In the genomic region with DNA sequence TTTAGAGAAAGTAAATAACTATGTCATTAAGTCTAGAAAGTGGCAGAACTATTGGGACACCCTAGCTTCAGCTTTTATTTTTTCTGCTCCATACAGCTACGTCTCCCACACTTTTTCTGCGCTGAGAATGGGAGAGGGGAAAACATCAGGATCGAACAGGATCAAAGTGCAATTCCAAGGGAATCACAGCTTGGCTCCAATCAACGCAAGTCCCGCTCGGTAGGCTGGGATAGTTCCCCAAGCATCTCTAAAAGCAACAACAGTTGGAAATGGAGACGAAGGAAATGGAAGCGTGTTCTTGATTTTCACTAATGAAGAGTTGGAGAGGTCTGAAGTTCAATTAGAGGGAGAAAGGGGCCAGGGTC, we compare ENCODE assay signal across 8 cellular contexts. TPM values are rescaled to one million over a fixed set of nuclear protein-coding genes. Genes with fewer than 3 reads are reported as not detected.
DNase-seq lines count a peak whose midpoint lies in the region; ATAC-seq and TF ChIP-seq lines count a peak whose summit lies in the region.

No MANE protein-coding gene starts in this region.

- DNase-seq in AG04450 (ENCODE audit: low read depth, low spot score) (no peak), colonic mucosa (no peak), NCI-H345 treated with DMSO at 0.1 percent for 48 hours (lab: John Stamatoyannopoulos, UW; ENCODE audit: unreplicated experiment) (no peak), COLO668 (lab: John Stamatoyannopoulos, UW; ENCODE audit: unreplicated experiment) (no peak)
- DNase-seq in activated effector memory CD4-positive, alpha-beta T cell treated with anti-CD3 and anti-CD28 coated beads, Interleukin-2, amount 50 U/mL, for 16 hours = no peak

- no peaks in the 10 kb centered on the region for H3K27me3 ChIP-seq in AG04450 (ENCODE audit: control insufficient read depth, insufficient read depth, low read length)
- H3K27me3 ChIP-seq in colonic mucosa = no peaks in the 10 kb centered on the region
- no peaks in the 10 kb centered on the region for H3K27me3 ChIP-seq in muscle layer of duodenum (ENCODE audit: low read depth, low read length)

- CTCF ChIA-PET in AG04450 (lab: Charles Lee) = interaction anchor here (0.6 to 1.9 kb wide), 6 partner anchors 13 to 193 kb away, joined by 3 to 6 read pairs (median 4); no protein-coding TSS in a partner anchor

- H3K4me3 ChIP-seq in AG04450 (ENCODE audit: low read depth, low read length) (peak overlapping the region; percentile 95), colonic mucosa (peak overlapping the region; percentile 95), muscle layer of duodenum (ENCODE audit: low read depth in 1 of 2, low read length in 2 of 2) (peak overlapping the region; percentile 76 to 83)

- POLR2A ChIA-PET in AG04450 (lab: Yijun Ruan, JAX) = interaction anchor here (0.6 to 1.5 kb wide), 10 partner anchors 18 to 693 kb away, joined by 3 to 6 read pairs (median 3); a partner anchor contains a TSS

- ATAC-seq in GM21390 (IDR thresholded peaks at IDR 0.05; ENCODE audit: unreplicated experiment) = no peak

- TF ChIP-seq CTCF in AG04450 (IDR thresholded peaks at IDR 0.05; ENCODE audit: low read depth, low read length) = no peak
- no peak for TF ChIP-seq CTCF in colonic mucosa (IDR thresholded peaks at IDR 0.05)

- intact Hi-C loops in colonic mucosa (cut with DNase I) = no loop called here

- H3K9ac ChIP-seq in colonic mucosa (ENCODE audit: low read depth in 2 of 2, low read length in 2 of 2) = peak overlapping the region; percentile 95 to 100

- peak overlapping the region; percentile 70 to 98 (median 98) for H3K27ac Mint-ChIP-seq in IgD-negative memory B cell

- H3K4me3 Mint-ChIP-seq in IgD-negative memory B cell = peak overlapping the region; percentile 95 to 100 (median 98)

- no peaks in the 10 kb centered on the region for H3K4me1 ChIP-seq in colonic mucosa
- H3K4me1 ChIP-seq in muscle layer of duodenum (ENCODE audit: control insufficient read depth in 1 of 2, insufficient read depth in 2 of 2, low read length in 2 of 2) = peaks cover 0 to 12% of the 10 kb centered on the region in 2 donors

- peaks cover 2% of the 10 kb centered on the region for H3K36me3 Mint-ChIP-seq in IgD-negative memory B cell

- H3K27me3 Mint-ChIP-seq in IgD-negative memory B cell = no peaks in the 10 kb centered on the region

- peaks cover 11 to 20% (median 19%) of the 10 kb centered on the region in 3 donors for H3K4me1 Mint-ChIP-seq in IgD-negative memory B cell

- no peaks in the 10 kb centered on the region for H3K9me3 Mint-ChIP-seq in IgD-negative memory B cell

- H3K9me3 ChIP-seq in AG04450 (ENCODE audit: control insufficient read depth, insufficient read depth, low read length) = no peaks in the 10 kb centered on the region
- H3K9me3 ChIP-seq in colonic mucosa = no peaks in the 10 kb centered on the region
- H3K9me3 ChIP-seq in muscle layer of duodenum (ENCODE audit: control insufficient read depth in 1 of 2, low read length in 2 of 2) = no peaks in the 10 kb centered on the region

- H3K27ac ChIP-seq in AG04450 (ENCODE audit: low read depth, low read length) = peak overlapping the region; percentile 87
- peak overlapping the region; percentile 91 for H3K27ac ChIP-seq in colonic mucosa
- H3K27ac ChIP-seq in muscle layer of duodenum (ENCODE audit: low read length) = peak overlapping the region; percentile 97

- no peaks in the 10 kb centered on the region for H3K36me3 ChIP-seq in colonic mucosa
- peaks cover 0 to 3% of the 10 kb centered on the region in 2 donors for H3K36me3 ChIP-seq in muscle layer of duodenum (ENCODE audit: control insufficient read depth in 1 of 2, insufficient read depth in 2 of 2, low read length in 2 of 2)

RNA-seq across cellular contexts. Expression of a gene that starts 0.5 kb away (rescaled TPM):
- polyA plus RNA-seq in AG04450 (2011; rRNA removed) (38.8 and 39.5 TPM in 2 replicates), IgD-negative memory B cell (28.3 TPM)
- 20.2 and 28.0 TPM in 2 replicates for polyA minus RNA-seq in AG04450 (2011; rRNA and poly(A)+ RNA removed)
- total RNA-seq in colonic mucosa = 100 to 1,000 TPM in 1 of 2 donors, 10 to 100 TPM in 1; 66.2 to 110 TPM

RNA-seq across cellular contexts. Expression of a gene that starts 24.1 kb away (rescaled TPM):
- polyA plus RNA-seq in AG04450 (2011; rRNA removed) (19.2 and 21.0 TPM in 2 replicates), IgD-negative memory B cell (8.0 TPM)
- polyA minus RNA-seq in AG04450 (2011; rRNA and poly(A)+ RNA removed) = 13.9 and 16.1 TPM in 2 replicates
- total RNA-seq in colonic mucosa = 100 to 1,000 TPM; 163 to 208 TPM

RNA-seq across cellular contexts. Expression of a gene that starts 33.7 kb away (rescaled TPM):
- polyA plus RNA-seq in AG04450 (2011; rRNA removed) = 27.1 and 37.8 TPM in 2 replicates
- polyA minus RNA-seq in AG04450 (2011; rRNA and poly(A)+ RNA removed) = 28.3 and 39.5 TPM in 2 replicates
- 96.5 TPM for polyA plus RNA-seq in IgD-negative memory B cell
- total RNA-seq in colonic mucosa = 10 to 100 TPM; 76.3 to 93.7 TPM

RNA-seq across cellular contexts. Expression of a gene that starts 43.4 kb away (rescaled TPM):
- polyA plus RNA-seq in AG04450 (2011; rRNA removed) = 2.9 and 3.9 TPM in 2 replicates
- polyA minus RNA-seq in AG04450 (2011; rRNA and poly(A)+ RNA removed) = 0.69 and 1.7 TPM in 2 replicates
- polyA plus RNA-seq in IgD-negative memory B cell = 14.7 TPM
- total RNA-seq in colonic mucosa = 100 to 1,000 TPM in 1 of 2 donors, 10 to 100 TPM in 1; 70.1 to 165 TPM

RNA-seq across cellular contexts. Expression of a gene that starts 46.5 kb away (rescaled TPM):
- polyA plus RNA-seq in AG04450 (2011; rRNA removed) (32.4 and 41.1 TPM in 2 replicates), IgD-negative memory B cell (73.6 TPM)
- 7.8 and 8.3 TPM in 2 replicates for polyA minus RNA-seq in AG04450 (2011; rRNA and poly(A)+ RNA removed)
- 10 to 100 TPM; 51.5 to 51.6 TPM for total RNA-seq in colonic mucosa
